ENCODE assay signal across 8 cellular contexts in the genomic region with DNA sequence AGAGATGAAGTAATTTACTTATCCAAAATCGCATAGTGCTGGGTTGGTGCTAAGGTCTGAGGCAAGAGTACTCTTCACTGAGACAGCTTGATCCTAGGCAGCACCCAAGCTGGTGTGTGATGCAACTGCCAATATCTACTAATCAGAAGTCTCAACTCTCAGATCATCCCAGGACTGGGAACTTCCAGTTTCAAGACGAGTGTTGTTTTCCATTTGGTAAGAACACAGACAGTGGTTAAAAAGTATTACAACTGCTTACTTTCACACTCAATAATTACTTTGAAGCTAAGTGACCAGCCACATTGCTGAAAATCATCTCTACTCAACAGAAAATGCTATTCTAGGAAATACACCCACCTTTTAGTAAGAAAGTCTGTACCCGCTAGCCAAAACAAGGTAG. TPM values are rescaled to one million over a fixed set of nuclear protein-coding genes. Genes with fewer than 3 reads are reported as not detected.
DNase-seq lines count a peak whose midpoint lies in the region; ATAC-seq and TF ChIP-seq lines count a peak whose summit lies in the region.

No MANE protein-coding gene starts in this region.

- TF ChIP-seq EP300 in transverse colon (IDR thresholded peaks at IDR 0.05; ENCODE audit: low read depth) = no peak

- DNase-seq in GM10266 (ENCODE audit: extremely low spot score) (peak; percentile 56), fibroblast of the aortic adventitia (ENCODE audit: low read depth) (peak; percentile 24), transverse colon (no peak), medulla oblongata (ENCODE audit: extremely low spot score) (no peak), activated gamma-delta T cell (lab: John Stamatoyannopoulos, UW) (no peak), NCI-H2227 treated with DMSO at 0.1 percent for 48 hours (lab: John Stamatoyannopoulos, UW) (no peak)

- peak; percentile 83 for ATAC-seq in GM21360 (IDR thresholded peaks at IDR 0.05; ENCODE audit: unreplicated experiment)
- peak; percentile 59 for ATAC-seq in HG03565 (IDR thresholded peaks at IDR 0.05; ENCODE audit: unreplicated experiment)

- intact Hi-C loops in transverse colon (cut with DNase I; ENCODE audit: low total_unique reads) = no loop called here

- H3K27me3 ChIP-seq in transverse colon = no peaks in the 10 kb centered on the region

- H3K36me3 ChIP-seq in transverse colon = no peaks in the 10 kb centered on the region

- H3K4me1 ChIP-seq in transverse colon = peaks cover 13 to 72% (median 28%) of the 10 kb centered on the region in 4 donors

- no peak overlapping the region for H3K4me3 ChIP-seq in fibroblast of the aortic adventitia (ENCODE audit: low read depth, low read length)
- no peak overlapping the region for H3K4me3 ChIP-seq in transverse colon

- H3K9me3 ChIP-seq in transverse colon = no peaks in the 10 kb centered on the region

- in situ Hi-C loops in transverse colon (cut with MboI; ENCODE audit: low pct_ligation_motif_present in 1 of 4, low pct_unique_long_range_greater_than_20kb in 1 of 4, low sequenced_read_pairs in 3 of 4) = no loop called here

- no peak overlapping the region for H3K27ac ChIP-seq in transverse colon

- no peak for TF ChIP-seq CTCF in GM10266 (IDR thresholded peaks at IDR 0.05; ENCODE audit: control insufficient read depth, insufficient read depth, low read depth, missing control alignments)
- TF ChIP-seq CTCF in fibroblast of the aortic adventitia (IDR thresholded peaks at IDR 0.05; ENCODE audit: insufficient read depth, low read length) = no peak
- TF ChIP-seq CTCF in transverse colon (IDR thresholded peaks at IDR 0.05) = no peak

- TF ChIP-seq POLR2A in transverse colon (IDR thresholded peaks at IDR 0.05) = no peak

- WGBS in transverse colon (ENCODE audit: low coverage in 1 of 2), 2 donors = 79 to 93% methylated on average over 3 of the region's 3 CpGs

RNA-seq across cellular contexts. Expression of a gene that starts 45.3 kb away (rescaled TPM):
- total RNA-seq in fibroblast of the aortic adventitia (ENCODE audit: low replicate concordance) (64.8 and 68.4 TPM in 2 replicates), transverse colon (10 to 100 TPM; 22.8 to 44.8 (median 40.3) TPM)

Comparison
In these comparisons a context has a peak if more than half of its experiments do, and no peak if none do; other contexts are left out.
1. DNase-seq: peak in GM10266 (single experiment) and fibroblast of the aortic adventitia (single experiment); none in transverse colon (single experiment), medulla oblongata (single experiment), activated gamma-delta T cell (single experiment) and NCI-H2227 treated with DMSO at 0.1 percent for 48 hours (single experiment).